In the genomic region with DNA sequence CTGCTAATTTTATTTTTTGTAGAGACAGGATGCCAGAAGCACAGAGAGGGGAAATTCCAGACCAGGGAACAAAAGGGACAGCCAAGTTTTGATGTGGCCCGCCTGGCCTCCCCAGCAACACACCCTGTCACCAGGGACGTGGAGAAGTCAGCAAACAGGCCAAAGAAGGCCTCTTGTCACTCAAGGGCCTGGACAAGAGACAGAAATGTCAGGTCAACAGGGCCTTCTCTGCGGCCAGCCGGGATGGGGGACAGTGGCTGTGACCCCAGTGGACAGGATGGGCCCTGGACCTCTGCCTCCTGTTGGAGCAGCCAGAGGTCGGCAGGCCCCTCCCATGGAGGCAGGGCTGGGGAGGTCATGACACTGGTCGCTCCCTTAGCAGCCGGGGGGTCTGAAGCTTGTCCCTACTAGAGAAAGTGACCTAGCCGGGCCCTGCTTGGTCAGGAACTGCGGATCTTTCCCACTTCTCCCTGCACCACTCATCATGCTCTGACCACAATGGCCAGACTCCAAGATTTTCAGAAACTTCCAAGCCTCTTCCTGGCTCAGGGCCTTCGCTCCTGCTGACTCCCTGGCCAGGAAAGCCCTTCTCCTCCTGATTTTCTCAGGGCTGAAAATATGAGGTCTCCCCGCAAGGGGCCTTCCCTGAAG, we compare ENCODE assay signal across 1 cellular context.
TF ChIP-seq lines count a peak whose summit lies in the region.

No MANE protein-coding gene starts in this region.

TF ChIP-seq in endothelial cell of umbilical vein, 7 proteins besides CTCF, POLR2A, EP300 and RAD21:
- no peak for TF ChIP-seq FOS (IDR thresholded peaks at IDR 0.05; ENCODE audit: borderline replicate concordance, insufficient read depth, low read length)
- TF ChIP-seq GATA2 (IDR thresholded peaks at IDR 0.05; ENCODE audit: insufficient read depth, insufficient read length, low read depth, low read length), result no peak
- no peak for TF ChIP-seq POLR2AphosphoS5 (IDR thresholded peaks at IDR 0.05; ENCODE audit: insufficient read depth, low read depth, low read length)
- TF ChIP-seq, protein P1, sequence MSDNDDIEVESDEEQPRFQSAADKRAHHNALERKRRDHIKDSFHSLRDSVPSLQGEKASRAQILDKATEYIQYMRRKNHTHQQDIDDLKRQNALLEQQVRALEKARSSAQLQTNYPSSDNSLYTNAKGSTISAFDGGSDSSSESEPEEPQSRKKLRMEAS (IDR thresholded peaks at IDR 0.05; ENCODE audit: insufficient read depth, insufficient read length), result no peak
- TF ChIP-seq MYC (IDR thresholded peaks at IDR 0.05; ENCODE audit: low read depth, low read length), result no peak
- no peak for TF ChIP-seq EZH2 (IDR thresholded peaks at IDR 0.05; ENCODE audit: borderline replicate concordance, low read depth, low read length, severe bottlenecking)
- no peak for TF ChIP-seq JUN (IDR thresholded peaks at IDR 0.05; ENCODE audit: borderline replicate concordance, insufficient read depth, insufficient read length, low read depth)
